Comparison of ENCODE assay signal across 22 cellular contexts in the genomic region with DNA sequence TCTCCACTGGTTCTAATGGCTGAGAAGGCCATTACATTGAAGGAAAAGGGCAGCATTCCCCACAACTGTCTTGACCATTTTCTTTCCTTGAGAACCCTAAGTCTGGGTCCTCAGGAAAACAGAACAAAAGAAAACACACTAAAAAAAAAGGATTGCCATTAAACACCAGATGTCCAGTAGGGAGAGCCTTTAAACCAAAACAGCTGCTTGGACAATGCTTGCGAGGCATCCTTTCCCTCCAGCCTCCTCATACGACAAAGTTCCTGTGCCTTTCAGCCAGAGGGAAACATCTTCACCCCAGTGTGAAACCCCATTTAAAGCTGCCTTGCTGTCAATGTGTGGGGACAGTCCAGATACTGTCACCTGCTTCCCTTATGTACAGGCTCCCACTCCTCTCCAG.
DNase-seq lines count a peak whose midpoint lies in the region; ATAC-seq and TF ChIP-seq lines count a peak whose summit lies in the region.
"Had no signal": no experiment of that assay in that cellular context is flagged by ENCODE, and none has a peak within 500 bp of the region (broad histone marks: within the 10 kb centered on the region; RNA-seq: fewer than 3 reads in every experiment).

No MANE protein-coding gene starts in this region.

- no peak overlapping the region for H3K4me3 Mint-ChIP-seq in T-helper 2 cell treated with Interferon-gamma antibody and Interleukin-4, amounts not matched to agents 5 μg/mL and 100 μg/mL, for 36 hours
- no peak overlapping the region for H3K4me3 Mint-ChIP-seq in neural crest cell
- H3K4me3 Mint-ChIP-seq: IgD-negative memory B cell had no signal

- DNase-seq in T-helper 2 cell treated with Interferon-gamma antibody and Interleukin-4, amounts not matched to agents 5 μg/mL and 100 μg/mL, for 36 hours (ENCODE audit: low spot score), result no peak
- DNase-seq in T-helper 2 cell (no peak), dorsolateral prefrontal cortex (no peak), neural crest cell (ENCODE audit: low read depth, low spot score) (no peak), activated T-cell treated with anti-CD3 and anti-CD28 coated beads for 4 hours (no peak), colonic mucosa (no peak)
- DNase-seq: Calu3, DMS153, DND-41, HCEC 1CT, Karpas-422, NCI-H1092, NCI-H1417 treated with DMSO at 0.1 percent for 48 hours, NCI-H1694 treated with DMSO at 0.1 percent for 48 hours, NCI-H2227 treated with DMSO at 0.1 percent for 48 hours, NCI-H526 treated with DMSO at 0.1 percent for 48 hours, OCI-M1, Peyer's patch, SHP77 treated with DMSO at 0.1 percent for 48 hours had no signal

- peak overlapping the region in 53 of 59 donors; percentile 4 to 87 (median 57) for H3K27ac ChIP-seq in dorsolateral prefrontal cortex
- no peak overlapping the region for H3K27ac ChIP-seq in colonic mucosa
- H3K27ac ChIP-seq: 22Rv1, Peyer's patch had no signal

- intact Hi-C loops in dorsolateral prefrontal cortex (cut with DNase I) (loop anchor here (5.0 to 10.0 kb wide), 2 partner anchors 40 to 83 kb away; a partner anchor contains a TSS), colonic mucosa (cut with DNase I) (loop anchor here (5.0 to 10.0 kb wide), 2 partner anchors 53 to 355 kb away; no protein-coding TSS in a partner anchor)

- peak overlapping the region; percentile 33 for H3K27ac Mint-ChIP-seq in T-helper 2 cell treated with Interferon-gamma antibody and Interleukin-4, amounts not matched to agents 5 μg/mL and 100 μg/mL, for 36 hours
- peak overlapping the region; percentile 19 for H3K27ac Mint-ChIP-seq in neural crest cell (ENCODE audit: unreplicated experiment)
- H3K27ac Mint-ChIP-seq: IgD-negative memory B cell had no signal

- H3K4me3 ChIP-seq in dorsolateral prefrontal cortex (no peak overlapping the region), colonic mucosa (no peak overlapping the region)
- H3K4me3 ChIP-seq: Peyer's patch had no signal

- H3K4me1 ChIP-seq in colonic mucosa, result no peaks in the 10 kb centered on the region
- H3K4me1 ChIP-seq: Peyer's patch had no signal

- TF ChIP-seq CTCF in dorsolateral prefrontal cortex (IDR thresholded peaks at IDR 0.05 in 54 of 56, conservative IDR thresholded peaks at IDR 0.05 in 2 of 56; ENCODE audit: low read depth in 1 of 56, partially characterized antibody in 56 of 56) (no peak), neural crest cell (conservative IDR thresholded peaks at IDR 0.05) (no peak), colonic mucosa (IDR thresholded peaks at IDR 0.05) (no peak)

- no peak overlapping the region for H3K9ac ChIP-seq in colonic mucosa (ENCODE audit: low read depth in 2 of 2, low read length in 2 of 2)

- peaks cover 19% of the 10 kb centered on the region for H3K36me3 Mint-ChIP-seq in T-helper 2 cell treated with Interferon-gamma antibody and Interleukin-4, amounts not matched to agents 5 μg/mL and 100 μg/mL, for 36 hours (ENCODE audit: low read depth)
- no peaks in the 10 kb centered on the region for H3K36me3 Mint-ChIP-seq in neural crest cell (ENCODE audit: low read depth)

- H3K9me3 ChIP-seq in colonic mucosa, result no peaks in the 10 kb centered on the region
- H3K9me3 ChIP-seq: Peyer's patch had no signal

- H3K27me3 ChIP-seq in dorsolateral prefrontal cortex (no peaks in the 10 kb centered on the region), colonic mucosa (no peaks in the 10 kb centered on the region)
- H3K27me3 ChIP-seq: Peyer's patch had no signal

- H3K27me3 Mint-ChIP-seq in T-helper 2 cell treated with Interferon-gamma antibody and Interleukin-4, amounts not matched to agents 5 μg/mL and 100 μg/mL, for 36 hours (ENCODE audit: low read depth), result no peaks in the 10 kb centered on the region
- H3K27me3 Mint-ChIP-seq in neural crest cell (ENCODE audit: low read depth), result no peaks in the 10 kb centered on the region

- H3K9me3 Mint-ChIP-seq in T-helper 2 cell treated with Interferon-gamma antibody and Interleukin-4, amounts not matched to agents 5 μg/mL and 100 μg/mL, for 36 hours, result peaks cover 16% of the 10 kb centered on the region
- peaks cover 2% of the 10 kb centered on the region for H3K9me3 Mint-ChIP-seq in neural crest cell

- ATAC-seq in HG03095 (IDR thresholded peaks at IDR 0.05; ENCODE audit: unreplicated experiment), result no peak

- no peaks in the 10 kb centered on the region for H3K36me3 ChIP-seq in colonic mucosa
- H3K36me3 ChIP-seq: Peyer's patch had no signal

- peaks cover 65% of the 10 kb centered on the region for H3K4me1 Mint-ChIP-seq in T-helper 2 cell treated with Interferon-gamma antibody and Interleukin-4, amounts not matched to agents 5 μg/mL and 100 μg/mL, for 36 hours (ENCODE audit: low read depth)
- H3K4me1 Mint-ChIP-seq in neural crest cell, result peaks cover 10% of the 10 kb centered on the region
